Comparison of ENCODE assay signal across 24 cellular contexts in genomic region chr10:95547791-95548435, GRCh38. TPM values are rescaled to one million over a fixed set of nuclear protein-coding genes. Genes with fewer than 3 reads are reported as not detected.
DNase-seq lines count a peak whose midpoint lies in the region; ATAC-seq and TF ChIP-seq lines count a peak whose summit lies in the region.
"Had no signal": no experiment of that assay in that cellular context is flagged by ENCODE, and none has a peak within 500 bp of the region (broad histone marks: within the 10 kb centered on the region; RNA-seq: fewer than 3 reads in every experiment).

No MANE protein-coding gene starts in this region.

- peaks cover 17% of the 10 kb centered on the region for H3K79me2 ChIP-seq in mesendoderm (ENCODE audit: control insufficient read depth, insufficient read depth, low read length)

- H3K4ac ChIP-seq in mesendoderm (ENCODE audit: low read depth, low read length), result no peak overlapping the region

- peak overlapping the region; percentile 34 for H4K5ac ChIP-seq in mesendoderm (ENCODE audit: low read length)

- H3K27me3 Mint-ChIP-seq in WTC11 (ENCODE audit: low read depth), result no peaks in the 10 kb centered on the region

- TF ChIP-seq POLR2A in spleen (IDR thresholded peaks at IDR 0.05), result no peak

- peak; percentile 7; the same call in 1 of the 2 replicates for ATAC-seq in WTC11
- no peak for ATAC-seq in thoracic aorta (ENCODE audit: insufficient number of reproducible peaks, low FRiP score, low read depth)
- ATAC-seq: GM12878, HepG2, K562 had no signal

- H3K4me1 ChIP-seq in mesendoderm (ENCODE audit: control insufficient read depth, low read depth, low read length), result peaks cover 18% of the 10 kb centered on the region
- H3K4me1 ChIP-seq in thoracic aorta (ENCODE audit: control insufficient read depth in 1 of 2, low read depth in 2 of 2), result peaks cover 81 to 100% of the 10 kb centered on the region in 2 donors
- peaks cover 0 to 12% (median 0%) of the 10 kb centered on the region in 6 donors for H3K4me1 ChIP-seq in spleen
- H3K4me1 ChIP-seq: HAP-1 had no signal

- no peak overlapping the region for H3K23ac ChIP-seq in mesendoderm (ENCODE audit: low read length)

- H3K9ac ChIP-seq in mesendoderm (ENCODE audit: low read length), result no peak overlapping the region
- H3K9ac ChIP-seq: BLaER1 had no signal

- no peak overlapping the region for H2BK120ac ChIP-seq in mesendoderm (ENCODE audit: low read depth, low read length)

- no peak overlapping the region for H2AK5ac ChIP-seq in mesendoderm (ENCODE audit: low read length)

- intact Hi-C loops in spleen (cut with DNase I; ENCODE audit: low total_unique reads), result no loop called here

- peaks cover 2% of the 10 kb centered on the region; the same call in 1 of the 2 replicates for H3K36me3 Mint-ChIP-seq in WTC11

- H3K27ac ChIP-seq in mesendoderm (ENCODE audit: low read depth, low read length), result no peak overlapping the region
- peak overlapping the region; percentile 44 to 61 for H3K27ac ChIP-seq in thoracic aorta
- H3K27ac ChIP-seq in spleen, result no peak overlapping the region
- H3K27ac ChIP-seq: BLaER1, HL-60 had no signal

- no peaks in the 10 kb centered on the region for H3K9me3 ChIP-seq in thoracic aorta
- H3K9me3 ChIP-seq in spleen, result peaks cover 0 to 3% (median 0%) of the 10 kb centered on the region in 8 donors
- H3K9me3 ChIP-seq: BLaER1, HAP-1, MG63, Peyer's patch had no signal

- no peak overlapping the region for H3K56ac ChIP-seq in mesendoderm (ENCODE audit: low read length)

- no CpG with 5 or more reads among the region's 3 CpGs for WGBS in mesendoderm (ENCODE audit: extremely low coverage, insufficient coverage, low lambda C conversion rate)
- WGBS in spleen, 5 donors, result 88 to 97% (median 95%) methylated on average over 3 of the region's 3 CpGs

- H3K27me3 ChIP-seq in mesendoderm (ENCODE audit: insufficient read depth, low read length, poor library complexity) (no peaks in the 10 kb centered on the region), thoracic aorta (replicated peaks; ENCODE audit: insufficient read depth) (no peaks in the 10 kb centered on the region), spleen (replicated peaks in 1 of 7) (no peaks in the 10 kb centered on the region)
- H3K27me3 ChIP-seq: BLaER1, MG63, Peyer's patch had no signal

- POLR2A ChIA-PET in WTC11 (lab: Charles Lee), result no interaction called here

- H3K4me1 Mint-ChIP-seq in WTC11, result peaks cover 80% of the 10 kb centered on the region

- no peak overlapping the region for H2BK15ac ChIP-seq in mesendoderm (replicated peaks; ENCODE audit: low read depth)

- H3K4me3 ChIP-seq in choroid plexus epithelial cell (ENCODE audit: low read depth, low read length) (no peak overlapping the region), mesendoderm (ENCODE audit: low read length) (no peak overlapping the region), thoracic aorta (peak overlapping the region; percentile 52), spleen (no peak overlapping the region)
- H3K4me3 ChIP-seq: BLaER1, GM12878, HAP-1, K562, MG63, Peyer's patch had no signal

- H3K18ac ChIP-seq in mesendoderm (ENCODE audit: low read length), result no peak overlapping the region

- H3K79me1 ChIP-seq in mesendoderm (ENCODE audit: low read length), result peaks cover 12% of the 10 kb centered on the region

- H3K36me3 ChIP-seq in mesendoderm (ENCODE audit: control insufficient read depth, insufficient read depth, low read length), result no peaks in the 10 kb centered on the region
- peaks cover 6% of the 10 kb centered on the region for H3K36me3 ChIP-seq in thoracic aorta
- no peaks in the 10 kb centered on the region for H3K36me3 ChIP-seq in spleen
- H3K36me3 ChIP-seq: BLaER1, HAP-1, MG63, Peyer's patch had no signal

- TF ChIP-seq CTCF in WTC11 (IDR thresholded peaks at IDR 0.05) (no peak), choroid plexus epithelial cell (conservative IDR thresholded peaks at IDR 0.05; ENCODE audit: low read depth, low read length) (no peak), thoracic aorta (IDR thresholded peaks at IDR 0.05) (no peak), spleen (IDR thresholded peaks at IDR 0.05 in 8 of 11, conservative IDR thresholded peaks at IDR 0.05 in 3 of 11) (no peak)

- peaks cover 3% of the 10 kb centered on the region; the same call in 1 of the 2 replicates for H3K9me3 Mint-ChIP-seq in WTC11

- no peak overlapping the region for H3K4me2 ChIP-seq in mesendoderm (ENCODE audit: low read length)
- H3K4me2 ChIP-seq: BLaER1 had no signal

- no peak overlapping the region for H3K4me3 Mint-ChIP-seq in WTC11
- H3K4me3 Mint-ChIP-seq: CD4-positive, alpha-beta T cell had no signal

- H2BK5ac ChIP-seq in mesendoderm (ENCODE audit: low read length), result no peak overlapping the region

- no peak overlapping the region for H4K8ac ChIP-seq in mesendoderm (ENCODE audit: low read depth, low read length)

- H3K27ac Mint-ChIP-seq in WTC11, result no peak overlapping the region
- H3K27ac Mint-ChIP-seq: CD4-positive, alpha-beta T cell had no signal

- no peak for DNase-seq in WTC11 (ENCODE audit: low spot score)
- DNase-seq in choroid plexus epithelial cell (ENCODE audit: low read depth), result peak; percentile 26
- peak; percentile 83 for DNase-seq in mesendoderm
- no peak for DNase-seq in thoracic aorta (ENCODE audit: low spot score)
- no peak for DNase-seq in middle frontal gyrus (ENCODE audit: extremely low spot score, low spot score)
- DNase-seq in spleen, result no peak
- DNase-seq in islet precursor cell, result no peak
- DNase-seq: Caco-2; CD4-positive, alpha-beta T cell; DMS 273 treated with DMSO at 0.1 percent for 48 hours; DND-41; MG63; NCI-H1417; NCI-H1694 treated with DMSO at 0.1 percent for 48 hours; NCI-H2081 treated with DMSO at 0.1 percent for 48 hours; NCI-H446; NCI-H526; Peyer's patch had no signal

- CTCF ChIA-PET in WTC11 (lab: Charles Lee), result interaction anchor here (0.7 to 1.4 kb wide), 2 partner anchors 39 to 70 kb away, joined by 3 read pairs; no protein-coding TSS in a partner anchor

TF ChIP-seq in WTC11, 78 proteins besides CTCF, POLR2A, EP300 and RAD21:
- TF ChIP-seq RELA (CRISPR knock-in tag; IDR thresholded peaks at IDR 0.05; ENCODE audit: borderline replicate concordance) (no peak), ATF1 (CRISPR knock-in tag; IDR thresholded peaks at IDR 0.05) (no peak), JAZF1 (CRISPR knock-in tag; IDR thresholded peaks at IDR 0.05) (no peak), FOXJ3 (CRISPR knock-in tag; IDR thresholded peaks at IDR 0.05; ENCODE audit: borderline replicate concordance) (no peak), MXD4 (CRISPR knock-in tag; IDR thresholded peaks at IDR 0.05; ENCODE audit: borderline replicate concordance) (no peak)

RNA-seq across cellular contexts. Expression of gene SORBS1, which starts 13.3 kb away (rescaled TPM):
- total RNA-seq in WTC11 (2021) (33.8 to 39.9 TPM (median 34.3 TPM) in 3 replicates), thoracic aorta (1,000 to 10,000 TPM; 1,110 to 1,659 TPM), spleen (10 to 100 TPM; 14.0 to 30.8 (median 23.0) TPM)
- polyA plus RNA-seq in mesendoderm (2013, experiment 1 of 2), result 30.1 TPM
- 30.5 TPM for polyA plus RNA-seq in mesendoderm (2013, experiment 2 of 2)
- polyA plus RNA-seq in spleen, result 1 to 10 TPM; 2.8 to 9.5 (median 3.1) TPM

Comparison
In these comparisons a context has a peak if more than half of its experiments do, and no peak if none do; other contexts are left out.
1. DNase-seq: peak in choroid plexus epithelial cell (single experiment) and mesendoderm (single experiment); none in WTC11 (single experiment), thoracic aorta (single experiment), middle frontal gyrus (single experiment), spleen (single experiment) and islet precursor cell (single experiment).
2. H3K27ac ChIP-seq: peak in thoracic aorta (2 of 2); none in mesendoderm (single experiment) and spleen (0 of 8).
3. RNA of gene SORBS1, which starts 13.3 kb away (total RNA-seq): 1,110 to 1,659 TPM in thoracic aorta; 33.8 to 39.9 TPM in WTC11 and 14.0 to 30.8 TPM in spleen; every median in the first group is over 10 times any median in the second.